Comparison of ENCODE assay signal across 8 cellular contexts in genomic region chr7:74449809-74450397, GRCh38. TPM values are rescaled to one million over a fixed set of nuclear protein-coding genes. Genes with fewer than 3 reads are reported as not detected.
DNase-seq lines count a peak whose midpoint lies in the region; ATAC-seq and TF ChIP-seq lines count a peak whose summit lies in the region.

No MANE protein-coding gene starts in this region.

- H3K27ac Mint-ChIP-seq in activated T-cell treated with anti-CD3 and anti-CD28 coated beads, Interleukin-2, amount 50 U/mL, for 24 hours, result no peak overlapping the region
- H3K27ac Mint-ChIP-seq in type B pancreatic cell, result peak overlapping the region; percentile 29

- no peaks in the 10 kb centered on the region for H3K36me3 Mint-ChIP-seq in activated T-cell treated with anti-CD3 and anti-CD28 coated beads, Interleukin-2, amount 50 U/mL, for 24 hours (ENCODE audit: low read depth)
- no peaks in the 10 kb centered on the region for H3K36me3 Mint-ChIP-seq in type B pancreatic cell

- H3K4me3 ChIP-seq in fibroblast of pulmonary artery (replicated peaks; ENCODE audit: low read depth, low read length), result no peak overlapping the region

- no peak overlapping the region for H3K4me3 Mint-ChIP-seq in activated T-cell treated with anti-CD3 and anti-CD28 coated beads, Interleukin-2, amount 50 U/mL, for 24 hours
- no peak overlapping the region for H3K4me3 Mint-ChIP-seq in type B pancreatic cell

- DNase-seq in AG08396 (ENCODE audit: low spot score), result peak; percentile 85
- peak; percentile 85 for DNase-seq in GM20000 (ENCODE audit: low spot score)
- DNase-seq in OCI-M2 (lab: John Stamatoyannopoulos, UW; ENCODE audit: unreplicated experiment), result peak; percentile 47
- peak; percentile 75 for DNase-seq in activated T-cell treated with anti-CD3 and anti-CD28 coated beads, Interleukin-2, amount 50 U/mL, for 24 hours
- peak; percentile 68 for DNase-seq in fibroblast of pulmonary artery (ENCODE audit: low read depth)
- DNase-seq in omental fat pad (ENCODE audit: low spot score), result peak; percentile 73
- DNase-seq in type B pancreatic cell (ENCODE audit: extremely low spot score, unreplicated experiment), result no peak
- no peak for DNase-seq in NCI-H2029 treated with DMSO at 0.1 percent for 48 hours (lab: John Stamatoyannopoulos, UW)

- H3K4me1 Mint-ChIP-seq in activated T-cell treated with anti-CD3 and anti-CD28 coated beads, Interleukin-2, amount 50 U/mL, for 24 hours (ENCODE audit: low read depth), result peaks cover 18% of the 10 kb centered on the region
- peaks cover 12% of the 10 kb centered on the region for H3K4me1 Mint-ChIP-seq in type B pancreatic cell (ENCODE audit: unreplicated experiment)

- no peaks in the 10 kb centered on the region for H3K9me3 Mint-ChIP-seq in activated T-cell treated with anti-CD3 and anti-CD28 coated beads, Interleukin-2, amount 50 U/mL, for 24 hours
- H3K9me3 Mint-ChIP-seq in type B pancreatic cell, result no peaks in the 10 kb centered on the region

- no peak for ATAC-seq in omental fat pad (ENCODE audit: low FRiP score)

- peak; percentile 72 for TF ChIP-seq CTCF in GM20000 (IDR thresholded peaks at IDR 0.05; ENCODE audit: extremely low read depth, missing control alignments)
- TF ChIP-seq CTCF in fibroblast of pulmonary artery (IDR thresholded peaks at IDR 0.05; ENCODE audit: low read length, missing control alignments), result peak; percentile 87
- no peak for TF ChIP-seq CTCF in omental fat pad (IDR thresholded peaks at IDR 0.05)
- TF ChIP-seq CTCF in type B pancreatic cell (conservative IDR thresholded peaks at IDR 0.05), result peak; percentile 87

- H3K27me3 Mint-ChIP-seq in activated T-cell treated with anti-CD3 and anti-CD28 coated beads, Interleukin-2, amount 50 U/mL, for 24 hours, result no peaks in the 10 kb centered on the region
- H3K27me3 Mint-ChIP-seq in type B pancreatic cell, result no peaks in the 10 kb centered on the region

RNA-seq across cellular contexts. Expression of gene GTF2IRD1, which starts 3.8 kb away (rescaled TPM):
- 10 to 100 TPM in 2 of 4 donors, 1 to 10 TPM in 2; 3.9 to 18.1 (median 11.0) TPM for total RNA-seq in omental fat pad
- 43.6 and 47.9 TPM in 2 replicates for total RNA-seq in type B pancreatic cell (ENCODE audit: low replicate concordance)

Comparison
In these comparisons a context has a peak if more than half of its experiments do, and no peak if none do; other contexts are left out.
1. DNase-seq: peak in AG08396 (single experiment), GM20000 (single experiment), OCI-M2 (single experiment), activated T-cell treated with anti-CD3 and anti-CD28 coated beads, Interleukin-2, amount 50 U/mL, for 24 hours (single experiment), fibroblast of pulmonary artery (single experiment) and omental fat pad (single experiment); none in type B pancreatic cell (single experiment) and NCI-H2029 treated with DMSO at 0.1 percent for 48 hours (single experiment).
2. CTCF ChIP-seq: peak in GM20000 (single experiment), fibroblast of pulmonary artery (single experiment) and type B pancreatic cell (single experiment); none in omental fat pad (0 of 3).